ENCODE assay signal across 8 cellular contexts in the genomic region with DNA sequence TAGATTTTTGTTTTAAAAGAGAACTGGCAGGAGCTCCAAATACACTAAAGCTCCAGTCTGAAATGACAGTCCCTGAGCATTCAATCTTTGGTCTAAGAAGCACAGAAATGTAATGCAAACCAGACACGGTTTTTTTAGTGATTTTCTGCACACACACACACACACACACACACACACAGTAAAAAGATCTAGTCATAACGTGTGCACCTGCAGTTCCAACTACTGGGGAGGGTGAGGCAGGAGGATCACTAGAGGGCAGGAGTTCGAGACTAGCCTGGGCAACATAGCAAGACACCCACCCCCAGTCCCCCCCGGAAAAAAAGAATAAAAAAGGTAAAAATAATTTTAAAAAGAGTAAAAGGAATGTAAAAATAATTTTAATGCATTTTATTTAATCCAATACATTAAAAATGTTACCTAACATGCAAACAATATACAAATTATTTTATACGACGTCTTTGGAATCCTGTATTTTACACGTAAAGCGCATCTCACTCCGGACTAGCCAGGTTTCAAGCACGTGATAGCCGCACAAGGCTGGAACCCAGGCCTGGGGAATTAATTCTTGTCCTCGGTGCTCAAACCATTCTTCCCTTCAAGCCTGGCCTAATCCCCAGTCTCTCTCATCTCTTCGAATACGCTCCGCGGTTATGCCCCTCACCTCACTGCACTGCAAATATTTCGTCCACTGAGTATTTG. TPM values are rescaled to one million over a fixed set of nuclear protein-coding genes. Genes with fewer than 3 reads are reported as not detected.
DNase-seq lines count a peak whose midpoint lies in the region; ATAC-seq and TF ChIP-seq lines count a peak whose summit lies in the region.

No MANE protein-coding gene starts in this region.

- peaks cover under 1% of the 10 kb centered on the region; the same call in 1 of the 2 replicates for H3K9me3 ChIP-seq in Karpas-422 (ENCODE audit: low read length)

- no peak for TF ChIP-seq CTCF in CD14-positive monocyte (IDR thresholded peaks at IDR 0.05)

- DNase-seq in CD14-positive monocyte (ENCODE audit: low spot score) (no peak), Karpas-422 (peak; percentile 71), caudate nucleus (lab: John Stamatoyannopoulos, UW) (peak in 2 of 61 donors; percentile 47 to 48), naive B cell (no peak), iPS-NIHi11 (ENCODE audit: low spot score) (no peak), MV-4-11 (lab: John Stamatoyannopoulos, UW) (no peak)

- peaks cover 4% of the 10 kb centered on the region; the same call in 1 of the 2 replicates for H4K20me1 ChIP-seq in Karpas-422 (ENCODE audit: insufficient read depth, low read depth, low read length)

- H3K4me1 Mint-ChIP-seq in CD14-positive monocyte (peaks cover 68% of the 10 kb centered on the region), naive B cell (peaks cover 46 to 62% (median 56%) of the 10 kb centered on the region in 3 donors)

- intact Hi-C loops in CD14-positive monocyte (cut with micrococcal nuclease), result no loop called here

- H3K9me3 Mint-ChIP-seq in CD14-positive monocyte (peaks cover under 1 to 5% (median under 1%) of the 10 kb centered on the region in 7 donors), naive B cell (peaks cover 0 to 3% (median under 1%) of the 10 kb centered on the region in 7 donors)

- H3K27ac ChIP-seq in Karpas-422 (ENCODE audit: low read length), result peak overlapping the region; percentile 81
- peak overlapping the region; percentile 74 for H3K27ac ChIP-seq in caudate nucleus (ENCODE audit: low read depth, low read length)

- peak overlapping the region; percentile 99 to 100 (median 100) for H3K27ac Mint-ChIP-seq in CD14-positive monocyte
- H3K27ac Mint-ChIP-seq in naive B cell, result peak overlapping the region; percentile 99 to 100 (median 99)

- H2AFZ ChIP-seq in Karpas-422 (ENCODE audit: low read length), result no peak overlapping the region

- H3K4me1 ChIP-seq in Karpas-422 (ENCODE audit: low read length), result peaks cover 49% of the 10 kb centered on the region

- H3K9ac ChIP-seq in Karpas-422 (ENCODE audit: low read length), result peak overlapping the region; percentile 98

- H3K79me2 ChIP-seq in Karpas-422 (ENCODE audit: low read length), result peaks cover 45% of the 10 kb centered on the region

- H3K9me2 ChIP-seq in Karpas-422 (replicated peaks; ENCODE audit: insufficient read depth, low read length), result no peaks in the 10 kb centered on the region

- peaks cover 18 to 21% of the 10 kb centered on the region in 2 donors for H3K36me3 Mint-ChIP-seq in CD14-positive monocyte
- H3K36me3 Mint-ChIP-seq in naive B cell, result peaks cover under 1 to 8% of the 10 kb centered on the region in 2 donors

- H3K27me3 ChIP-seq in Karpas-422 (ENCODE audit: low read length), result no peaks in the 10 kb centered on the region

- peak in 1 of 2 donors; percentile 0 for ATAC-seq in naive B cell (ENCODE audit: low read depth in 2 of 2)
- no peak for ATAC-seq in HG03045 (IDR thresholded peaks at IDR 0.05; ENCODE audit: unreplicated experiment)
- no peak for ATAC-seq in HG03354 (IDR thresholded peaks at IDR 0.05; ENCODE audit: poor library complexity, severe bottlenecking, unreplicated experiment)

- peak overlapping the region; percentile 95 to 100 for H3K4me3 Mint-ChIP-seq in CD14-positive monocyte
- peak overlapping the region; percentile 96 to 100 (median 99) for H3K4me3 Mint-ChIP-seq in naive B cell

- H3K4me2 ChIP-seq in Karpas-422 (ENCODE audit: low read depth, low read length, poor library complexity, severe bottlenecking), result peak overlapping the region; percentile 84

- peaks cover 5% of the 10 kb centered on the region for H3K36me3 ChIP-seq in Karpas-422 (ENCODE audit: insufficient read depth, low read length)

- peaks cover 0 to 5% (median 3%) of the 10 kb centered on the region in 3 donors for H3K27me3 Mint-ChIP-seq in CD14-positive monocyte (ENCODE audit: low read depth in 3 of 3)
- H3K27me3 Mint-ChIP-seq in naive B cell, result no peaks in the 10 kb centered on the region

- peak overlapping the region; percentile 98 for H3K4me3 ChIP-seq in Karpas-422 (ENCODE audit: low read length)

RNA-seq across cellular contexts. Expression of gene TBC1D22A, which starts 0.8 kb away (rescaled TPM):
- polyA plus RNA-seq in CD14-positive monocyte, result 10 to 100 TPM; 25.9 to 29.5 TPM
- 27.7 and 39.2 TPM in 2 replicates for total RNA-seq in Karpas-422 (2014; rRNA removed; shearing (Covaris generic); ENCODE audit: low replicate concordance)
- polyA plus RNA-seq in naive B cell (ENCODE audit: low read depth in 6 of 6), result 10 to 100 TPM; 47.2 to 74.5 (median 62.6) TPM

RNA-seq across cellular contexts. Expression of gene CERK, which starts 23.6 kb away (rescaled TPM):
- polyA plus RNA-seq in CD14-positive monocyte (10 to 100 TPM; 22.4 to 24.5 TPM), naive B cell (ENCODE audit: low read depth in 6 of 6) (10 to 100 TPM in 5 of 6 donors, 1 to 10 TPM in 1; 7.6 to 31.2 (median 19.2) TPM)
- 53.8 and 79.0 TPM in 2 replicates for total RNA-seq in Karpas-422 (2014; rRNA removed; shearing (Covaris generic); ENCODE audit: low replicate concordance)
